9 cellular contexts compared by ENCODE assay signal in the genomic region with DNA sequence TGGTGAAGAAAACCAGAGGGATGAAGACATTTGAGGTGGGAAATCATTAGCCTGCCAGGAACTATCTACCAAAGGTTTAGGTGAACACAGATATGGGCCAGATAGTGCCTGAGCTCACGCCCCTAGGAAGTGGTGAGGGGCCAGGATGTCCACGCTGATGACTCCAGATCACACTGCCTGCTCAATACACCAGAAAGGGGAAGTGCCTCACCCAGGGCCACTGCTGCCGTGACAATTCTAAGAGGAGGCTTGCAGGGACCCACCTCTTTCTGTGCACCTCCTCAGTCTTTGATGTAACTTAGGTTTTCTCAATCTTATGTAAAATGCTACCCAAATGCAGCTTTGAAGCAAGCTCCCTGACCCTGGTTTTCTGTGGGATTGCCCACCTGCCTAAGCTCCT. TPM values are rescaled to one million over a fixed set of nuclear protein-coding genes. Genes with fewer than 3 reads are reported as not detected.
DNase-seq lines count a peak whose midpoint lies in the region; ATAC-seq, FAIRE-seq and TF ChIP-seq lines count a peak whose summit lies in the region.
"Had no signal": no experiment of that assay in that cellular context is flagged by ENCODE, and none has a peak within 500 bp of the region (broad histone marks: within the 10 kb centered on the region; RNA-seq: fewer than 3 reads in every experiment).

No MANE protein-coding gene starts in this region.

- peaks cover 28% of the 10 kb centered on the region for H3K4me1 ChIP-seq in keratinocyte (ENCODE audit: control insufficient read depth, extremely low read depth, insufficient read depth, low read length)

- H3K27me3 ChIP-seq in keratinocyte (ENCODE audit: control insufficient read depth, extremely low read depth, insufficient read depth, low read length), result no peaks in the 10 kb centered on the region

- peaks cover 4% of the 10 kb centered on the region for H3K9me1 ChIP-seq in keratinocyte (ENCODE audit: control insufficient read depth, extremely low read depth, insufficient read depth, low read length)

- H4K20me1 ChIP-seq in keratinocyte (ENCODE audit: control insufficient read depth, extremely low read depth, insufficient read depth, low read length), result no peaks in the 10 kb centered on the region

- no peak overlapping the region for H3K4me3 ChIP-seq in keratinocyte (ENCODE audit: control insufficient read depth in 2 of 3, extremely low read depth in 1 of 3, insufficient read depth in 2 of 3, low read depth in 1 of 3, low read length in 3 of 3)

- H3K4me2 ChIP-seq in keratinocyte (ENCODE audit: control insufficient read depth, extremely low read depth, insufficient read depth, low read depth, low read length), result peak overlapping the region; percentile 14

- H3K9me3 ChIP-seq in keratinocyte (ENCODE audit: control insufficient read depth, low read depth, low read length), result no peaks in the 10 kb centered on the region

- no peak overlapping the region for H3K9ac ChIP-seq in keratinocyte (ENCODE audit: control insufficient read depth, extremely low read depth, insufficient read depth, low read length)

- no peak overlapping the region for H2AFZ ChIP-seq in keratinocyte (ENCODE audit: control insufficient read depth, low read length)

- dilution Hi-C loops in keratinocyte (cut with MboI; ENCODE audit: extremely low pct_ligation_motif_present, low sequenced_read_pairs), result no loop called here

- no peak for TF ChIP-seq CTCF in keratinocyte (optimal IDR thresholded peaks at IDR 0.05 in 1 of 3, IDR thresholded peaks at IDR 0.05 in 1 of 3, conservative IDR thresholded peaks at IDR 0.05 in 1 of 3; ENCODE audit: extremely low read depth in 1 of 3, insufficient read depth in 2 of 3, low read length in 3 of 3)

- TF ChIP-seq POLR2A in GM12892 (IDR thresholded peaks at IDR 0.05; ENCODE audit: low read depth, low read length) (no peak), Raji (IDR thresholded peaks at IDR 0.05; ENCODE audit: insufficient read depth, low read depth, low read length) (0 out of 2 replicates have a peak, but pooled peaks have one; percentile 29)

- peak; percentile 57 for DNase-seq in GM12892 (ENCODE audit: insufficient read length)
- no peak for DNase-seq in keratinocyte (ENCODE audit: low read depth, low spot score)
- no peak for DNase-seq in ureter (ENCODE audit: low spot score)
- DNase-seq in NCI-H82 (lab: John Stamatoyannopoulos, UW), result no peak
- no peak for DNase-seq in epidermal melanocyte (ENCODE audit: insufficient read length, low spot score)

- H3K79me2 ChIP-seq in keratinocyte (ENCODE audit: control insufficient read depth, insufficient read depth, low read length), result no peaks in the 10 kb centered on the region

- no peak overlapping the region for H3K27ac ChIP-seq in keratinocyte (ENCODE audit: control insufficient read depth, insufficient read depth, low read length)

- no peaks in the 10 kb centered on the region for H3K36me3 ChIP-seq in keratinocyte (ENCODE audit: control insufficient read depth in 2 of 2, extremely low read depth in 1 of 2, insufficient read depth in 2 of 2, low read length in 2 of 2)

- ATAC-seq in GM21825 (IDR thresholded peaks at IDR 0.05; ENCODE audit: unreplicated experiment) (peak; percentile 54), HG03135 (IDR thresholded peaks at IDR 0.05; ENCODE audit: unreplicated experiment) (no peak)

- FAIRE-seq in GM12892 (lab: Jason Lieb, UNC) (peak; percentile 84), keratinocyte (lab: Jason Lieb, UNC) (no peak)

RNA-seq across cellular contexts. Expression of a gene that starts 5.4 kb away (rescaled TPM):
- 0.15 TPM for polyA plus RNA-seq in GM12892 (2012; ENCODE audit: missing spikeins)
- 0.03 TPM in 2 of 3 replicates, not detected in the other for polyA plus RNA-seq in keratinocyte
- 0.07 TPM for polyA plus RNA-seq in keratinocyte (2011; ENCODE audit: low read depth)
- not detected in 2 replicates for polyA plus RNA-seq in keratinocyte (2011; cell fraction: cytosol; rRNA removed)
- polyA plus RNA-seq in keratinocyte (2011; cell fraction: nucleus; rRNA removed), result 0.03 and 0.05 TPM in 2 replicates
- 0.13 TPM in 1 of 2 replicates, not detected in the other for polyA plus RNA-seq in keratinocyte (2012; ENCODE audit: low replicate concordance)
- polyA minus RNA-seq in keratinocyte, result not detected in 3 replicates
- not detected for polyA minus RNA-seq in keratinocyte (2011; cell fraction: cytosol; rRNA and poly(A)+ RNA removed)
- polyA minus RNA-seq in keratinocyte (2011; cell fraction: nucleus; rRNA and poly(A)+ RNA removed), result not detected in 2 replicates
- total RNA-seq in ureter, result 1.0 TPM
- total RNA-seq: fibroblast of villous mesenchyme had no signal

RNA-seq across cellular contexts. Expression of a gene that starts 13.7 kb away (rescaled TPM):
- 166 TPM for polyA plus RNA-seq in GM12892 (2012; ENCODE audit: missing spikeins)
- 146 to 355 TPM (median 185 TPM) in 3 replicates for polyA plus RNA-seq in keratinocyte
- polyA plus RNA-seq in keratinocyte (2011; ENCODE audit: low read depth), result 276 TPM
- polyA plus RNA-seq in keratinocyte (2011; cell fraction: cytosol; rRNA removed), result 287 and 301 TPM in 2 replicates
- 268 and 303 TPM in 2 replicates for polyA plus RNA-seq in keratinocyte (2011; cell fraction: nucleus; rRNA removed)
- 138 and 909 TPM in 2 replicates for polyA plus RNA-seq in keratinocyte (2012; ENCODE audit: low replicate concordance)
- polyA minus RNA-seq in keratinocyte, result 99.2 to 245 TPM (median 161 TPM) in 3 replicates
- polyA minus RNA-seq in keratinocyte (2011; cell fraction: cytosol; rRNA and poly(A)+ RNA removed), result 223 TPM
- polyA minus RNA-seq in keratinocyte (2011; cell fraction: nucleus; rRNA and poly(A)+ RNA removed), result 123 and 125 TPM in 2 replicates
- 82.8 TPM for total RNA-seq in ureter
